Comparison of ENCODE assay signal across 22 cellular contexts in the genomic region with DNA sequence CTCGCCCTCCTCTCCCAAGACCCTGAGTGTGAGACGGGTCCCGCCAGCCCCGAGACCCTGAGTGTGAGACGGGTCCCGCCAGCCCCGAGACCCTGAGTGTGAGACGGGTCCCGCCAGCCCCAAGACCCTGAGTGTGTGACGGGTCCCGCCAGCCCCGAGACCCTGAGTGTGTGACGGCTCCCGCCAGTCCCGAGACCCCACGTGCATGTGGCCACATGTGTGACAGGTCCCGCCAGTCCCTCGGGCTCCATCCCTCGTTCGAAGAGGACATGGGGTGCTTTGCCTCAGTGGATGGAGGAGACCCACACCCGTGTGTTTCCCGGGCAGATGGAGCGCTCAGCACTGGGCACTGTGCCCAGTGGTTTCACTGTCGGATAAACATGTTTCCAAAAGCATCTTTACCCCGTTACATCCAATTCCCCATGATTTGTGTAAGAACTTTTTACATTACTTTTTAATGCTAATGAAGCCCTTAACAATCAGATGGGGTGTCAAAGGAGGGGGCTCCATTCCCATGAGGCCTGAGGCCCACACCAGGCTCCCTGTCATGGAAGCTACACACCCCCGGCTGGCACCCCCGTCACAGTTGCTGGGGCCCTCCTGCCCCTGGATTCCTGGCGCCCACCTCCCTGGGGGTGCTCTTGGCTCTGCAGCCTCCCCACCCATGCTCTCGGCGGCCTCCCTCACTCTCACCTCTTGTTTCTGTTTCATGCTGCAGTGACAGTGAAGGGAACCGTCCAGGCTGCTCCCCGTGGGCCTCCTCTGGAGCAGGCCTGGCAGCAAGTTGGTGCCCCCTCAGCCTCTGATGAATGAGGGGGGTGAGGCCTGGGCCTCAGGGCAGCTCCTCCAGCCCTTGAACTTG. TPM values are rescaled to one million over a fixed set of nuclear protein-coding genes. Genes with fewer than 3 reads are reported as not detected.
"Had no signal": no experiment of that assay in that cellular context is flagged by ENCODE, and none has a peak within 500 bp of the region (broad histone marks: within the 10 kb centered on the region; RNA-seq: fewer than 3 reads in every experiment).

No MANE protein-coding gene starts in this region.

- H3K36me3 Mint-ChIP-seq: activated CD8-positive, alpha-beta memory T cell treated with anti-CD3 and anti-CD28 coated beads, Interleukin-2, amount 10 ng/mL, durations not matched to agents 7 days and 5 days; activated naive CD8-positive, alpha-beta T cell treated with anti-CD3 and anti-CD28 coated beads, Interleukin-2, amount 10 ng/mL, durations not matched to agents 7 days and 5 days; immature natural killer cell; natural killer cell; stimulated activated effector memory CD8-positive, alpha-beta T cell treated with anti-CD3 and anti-CD28 coated beads, Interleukin-12 subunit alpha, Interleukin-12 subunit beta, amount 100 ng/mL, for 72 hours; type B pancreatic cell had no signal

- H3K9me3 Mint-ChIP-seq: activated B cell treated with CpG ODN at 0.5 μM for 24 hours; activated CD4-positive, alpha-beta memory T cell treated with anti-CD3 and anti-CD28 coated beads, Interleukin-2, amount 10 ng/mL, durations not matched to agents 7 days and 5 days; activated naive CD8-positive, alpha-beta T cell treated with anti-CD3 and anti-CD28 coated beads, Interleukin-2, amount 10 ng/mL, durations not matched to agents 7 days and 5 days; immature natural killer cell; natural killer cell; stimulated activated effector memory CD8-positive, alpha-beta T cell treated with anti-CD3 and anti-CD28 coated beads, Interleukin-12 subunit alpha, Interleukin-12 subunit beta, amount 100 ng/mL, for 72 hours; T-helper 1 cell treated with Interleukin-12 subunit alpha and Interleukin-12 subunit beta and Interleukin-4 antibody, amounts not matched to agents 30 μg/mL and 1 μg/mL, for 36 hours; type B pancreatic cell had no signal

- ATAC-seq: activated CD8-positive, alpha-beta memory T cell treated with anti-CD3 and anti-CD28 coated beads, Interleukin-2, amount 10 ng/mL, durations not matched to agents 7 days and 5 days; body of pancreas; esophagus mucosa; gastroesophageal sphincter; natural killer cell; pancreas; sciatic nerve; stimulated activated effector memory CD8-positive, alpha-beta T cell treated with anti-CD3 and anti-CD28 coated beads, Interleukin-12 subunit alpha, Interleukin-12 subunit beta, amount 100 ng/mL, for 72 hours had no signal

- H3K4me3 Mint-ChIP-seq: activated B cell treated with CpG ODN at 0.5 μM for 24 hours; activated CD4-positive, alpha-beta memory T cell treated with anti-CD3 and anti-CD28 coated beads, Interleukin-2, amount 10 ng/mL, durations not matched to agents 7 days and 5 days; activated CD8-positive, alpha-beta memory T cell treated with anti-CD3 and anti-CD28 coated beads, Interleukin-2, amount 10 ng/mL, durations not matched to agents 7 days and 5 days; activated naive CD8-positive, alpha-beta T cell treated with anti-CD3 and anti-CD28 coated beads, Interleukin-2, amount 10 ng/mL, durations not matched to agents 7 days and 5 days; immature natural killer cell; natural killer cell; stimulated activated effector memory CD8-positive, alpha-beta T cell treated with anti-CD3 and anti-CD28 coated beads, Interleukin-12 subunit alpha, Interleukin-12 subunit beta, amount 100 ng/mL, for 72 hours; T-helper 1 cell treated with Interleukin-12 subunit alpha and Interleukin-12 subunit beta and Interleukin-4 antibody, amounts not matched to agents 30 μg/mL and 1 μg/mL, for 36 hours; type B pancreatic cell had no signal

- H3K4me1 Mint-ChIP-seq: activated B cell treated with CpG ODN at 0.5 μM for 24 hours; activated CD4-positive, alpha-beta memory T cell treated with anti-CD3 and anti-CD28 coated beads, Interleukin-2, amount 10 ng/mL, durations not matched to agents 7 days and 5 days; activated CD8-positive, alpha-beta memory T cell treated with anti-CD3 and anti-CD28 coated beads, Interleukin-2, amount 10 ng/mL, durations not matched to agents 7 days and 5 days; activated naive CD8-positive, alpha-beta T cell treated with anti-CD3 and anti-CD28 coated beads, Interleukin-2, amount 10 ng/mL, durations not matched to agents 7 days and 5 days; immature natural killer cell; natural killer cell; stimulated activated effector memory CD8-positive, alpha-beta T cell treated with anti-CD3 and anti-CD28 coated beads, Interleukin-12 subunit alpha, Interleukin-12 subunit beta, amount 100 ng/mL, for 72 hours had no signal

- DNase-seq: activated B cell treated with CpG ODN at 0.5 μM for 24 hours; activated CD4-positive, alpha-beta memory T cell treated with anti-CD3 and anti-CD28 coated beads, Interleukin-2, amount 10 ng/mL, durations not matched to agents 7 days and 5 days; activated CD4-positive, alpha-beta T cell treated with anti-CD3 and anti-CD28 coated beads for 48 hours; activated CD8-positive, alpha-beta memory T cell treated with anti-CD3 and anti-CD28 coated beads, Interleukin-2, amount 10 ng/mL, durations not matched to agents 7 days and 5 days; activated naive CD4-positive, alpha-beta T cell; activated naive CD8-positive, alpha-beta T cell treated with anti-CD3 and anti-CD28 coated beads, Interleukin-2, amount 10 ng/mL, durations not matched to agents 7 days and 5 days; amygdala; body of pancreas; central memory CD4-positive, alpha-beta T cell; cortex of kidney; effector CD4-positive, alpha-beta T cell; immature natural killer cell; natural killer cell; stimulated activated CD4-positive, alpha-beta T cell treated with anti-CD3 and anti-CD28 coated beads, Interleukin-4, amount 100 ng/mL, for 24 hours; testis had no signal

- H3K27me3 Mint-ChIP-seq: activated B cell treated with CpG ODN at 0.5 μM for 24 hours; activated CD4-positive, alpha-beta memory T cell treated with anti-CD3 and anti-CD28 coated beads, Interleukin-2, amount 10 ng/mL, durations not matched to agents 7 days and 5 days; activated CD8-positive, alpha-beta memory T cell treated with anti-CD3 and anti-CD28 coated beads, Interleukin-2, amount 10 ng/mL, durations not matched to agents 7 days and 5 days; activated naive CD8-positive, alpha-beta T cell treated with anti-CD3 and anti-CD28 coated beads, Interleukin-2, amount 10 ng/mL, durations not matched to agents 7 days and 5 days had no signal

- H3K27ac Mint-ChIP-seq: activated B cell treated with CpG ODN at 0.5 μM for 24 hours; activated CD4-positive, alpha-beta memory T cell treated with anti-CD3 and anti-CD28 coated beads, Interleukin-2, amount 10 ng/mL, durations not matched to agents 7 days and 5 days; activated CD8-positive, alpha-beta memory T cell treated with anti-CD3 and anti-CD28 coated beads, Interleukin-2, amount 10 ng/mL, durations not matched to agents 7 days and 5 days; activated naive CD8-positive, alpha-beta T cell treated with anti-CD3 and anti-CD28 coated beads, Interleukin-2, amount 10 ng/mL, durations not matched to agents 7 days and 5 days; immature natural killer cell; natural killer cell; stimulated activated effector memory CD8-positive, alpha-beta T cell treated with anti-CD3 and anti-CD28 coated beads, Interleukin-12 subunit alpha, Interleukin-12 subunit beta, amount 100 ng/mL, for 72 hours; T-helper 1 cell treated with Interleukin-12 subunit alpha and Interleukin-12 subunit beta and Interleukin-4 antibody, amounts not matched to agents 30 μg/mL and 1 μg/mL, for 36 hours; type B pancreatic cell had no signal

RNA-seq across cellular contexts. Expression of a gene that starts 48.5 kb away (rescaled TPM):
- total RNA-seq: activated CD4-positive, alpha-beta memory T cell treated with anti-CD3 and anti-CD28 coated beads, Interleukin-2, amount 10 ng/mL, durations not matched to agents 7 days and 5 days; activated CD8-positive, alpha-beta memory T cell treated with anti-CD3 and anti-CD28 coated beads, Interleukin-2, amount 10 ng/mL, durations not matched to agents 7 days and 5 days; activated naive CD8-positive, alpha-beta T cell treated with anti-CD3 and anti-CD28 coated beads, Interleukin-2, amount 10 ng/mL, durations not matched to agents 7 days and 5 days had no signal
